3 cellular contexts compared by ENCODE assay signal in the genomic region with DNA sequence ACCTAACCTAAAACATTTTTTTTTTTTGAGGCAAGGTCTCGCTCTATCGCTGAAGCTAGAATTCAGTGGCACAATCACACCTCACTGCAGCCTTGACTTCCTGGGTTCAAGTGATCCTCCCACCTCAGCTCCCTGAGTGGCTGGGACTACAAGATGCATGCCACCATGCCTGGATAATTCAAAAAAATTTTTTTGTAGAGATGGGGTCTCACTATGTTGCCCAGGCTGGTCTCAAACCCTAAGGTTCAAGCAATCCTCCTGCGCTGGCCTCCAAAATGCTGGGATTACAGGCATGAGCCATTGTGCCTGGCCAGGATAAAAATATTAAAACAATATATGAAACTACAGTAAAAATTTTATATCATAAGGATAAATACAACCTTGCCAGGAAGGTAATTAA.
TF ChIP-seq lines count a peak whose summit lies in the region.

No MANE protein-coding gene starts in this region.

TF ChIP-seq in HEK293, 187 proteins besides CTCF, POLR2A, EP300 and RAD21:
- peak; percentile 65; the same call in 1 of the 2 replicates for TF ChIP-seq ZNF121 (tag by site-specific recombination; IDR thresholded peaks at IDR 0.05)
- TF ChIP-seq ZNF133 (tag by site-specific recombination; IDR thresholded peaks at IDR 0.05): no peak
- TF ChIP-seq ZNF768 (tag by site-specific recombination; IDR thresholded peaks at IDR 0.05): no peak
- TF ChIP-seq, protein P1, sequence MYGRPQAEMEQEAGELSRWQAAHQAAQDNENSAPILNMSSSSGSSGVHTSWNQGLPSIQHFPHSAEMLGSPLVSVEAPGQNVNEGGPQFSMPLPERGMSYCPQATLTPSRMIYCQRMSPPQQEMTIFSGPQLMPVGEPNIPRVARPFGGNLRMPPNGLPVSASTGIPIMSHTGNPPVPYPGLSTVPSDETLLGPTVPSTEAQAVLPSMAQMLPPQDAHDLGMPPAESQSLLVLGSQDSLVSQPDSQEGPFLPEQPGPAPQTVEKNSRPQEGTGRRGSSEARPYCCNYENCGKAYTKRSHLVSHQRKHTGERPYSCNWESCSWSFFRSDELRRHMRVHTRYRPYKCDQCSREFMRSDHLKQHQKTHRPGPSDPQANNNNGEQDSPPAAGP (tag by site-specific recombination; IDR thresholded peaks at IDR 0.05): no peak
- TF ChIP-seq ZNF473 (tag by site-specific recombination; IDR thresholded peaks at IDR 0.05): no peak
- no peak for TF ChIP-seq ZNF529 (tag by site-specific recombination; IDR thresholded peaks at IDR 0.05; ENCODE audit: insufficient replicate concordance)

TF ChIP-seq in K562, 482 proteins besides CTCF, POLR2A, EP300 and RAD21:
- no peak for TF ChIP-seq ARID1B (IDR thresholded peaks at IDR 0.05)
- TF ChIP-seq GABPB1 (CRISPR knock-in tag; IDR thresholded peaks at IDR 0.05): no peak
- no peak for TF ChIP-seq TCF3 (CRISPR knock-in tag; IDR thresholded peaks at IDR 0.05)
- no peak for TF ChIP-seq HCFC1 (IDR thresholded peaks at IDR 0.05; ENCODE audit: low read depth, low read length)
- peak; percentile 69 for TF ChIP-seq ZNF121 (CRISPR knock-in tag; conservative IDR thresholded peaks at IDR 0.05)
- no peak for TF ChIP-seq TOE1 (IDR thresholded peaks at IDR 0.05; ENCODE audit: borderline replicate concordance)
- no peak for TF ChIP-seq TOE1 (CRISPR knock-in tag; IDR thresholded peaks at IDR 0.05; ENCODE audit: borderline replicate concordance, low read depth)
- TF ChIP-seq SMAD3 (CRISPR knock-in tag; conservative IDR thresholded peaks at IDR 0.05): no peak
- TF ChIP-seq RBM25 (IDR thresholded peaks at IDR 0.05; ENCODE audit: low read depth, low read length, severe bottlenecking): peak; percentile 3
- no peak for TF ChIP-seq HDAC2 (IDR thresholded peaks at IDR 0.05)

TF ChIP-seq in HEK293T, 16 proteins besides CTCF, POLR2A, EP300 and RAD21:
- TF ChIP-seq TARDBP (IDR thresholded peaks at IDR 0.05): no peak
- no peak for TF ChIP-seq SP1 (IDR thresholded peaks at IDR 0.05)
- TF ChIP-seq HDGF (IDR thresholded peaks at IDR 0.05; ENCODE audit: borderline replicate concordance): no peak
- no peak for TF ChIP-seq CTBP1 (IDR thresholded peaks at IDR 0.05; ENCODE audit: borderline replicate concordance)
- no peak for TF ChIP-seq ZNF384 (IDR thresholded peaks at IDR 0.05)
- no peak for TF ChIP-seq FOXK2 (IDR thresholded peaks at IDR 0.05)
- no peak for TF ChIP-seq BHLHE40 (IDR thresholded peaks at IDR 0.05; ENCODE audit: borderline replicate concordance)
- no peak for TF ChIP-seq FOXM1 (IDR thresholded peaks at IDR 0.05; ENCODE audit: borderline replicate concordance)
- TF ChIP-seq, protein P2, sequence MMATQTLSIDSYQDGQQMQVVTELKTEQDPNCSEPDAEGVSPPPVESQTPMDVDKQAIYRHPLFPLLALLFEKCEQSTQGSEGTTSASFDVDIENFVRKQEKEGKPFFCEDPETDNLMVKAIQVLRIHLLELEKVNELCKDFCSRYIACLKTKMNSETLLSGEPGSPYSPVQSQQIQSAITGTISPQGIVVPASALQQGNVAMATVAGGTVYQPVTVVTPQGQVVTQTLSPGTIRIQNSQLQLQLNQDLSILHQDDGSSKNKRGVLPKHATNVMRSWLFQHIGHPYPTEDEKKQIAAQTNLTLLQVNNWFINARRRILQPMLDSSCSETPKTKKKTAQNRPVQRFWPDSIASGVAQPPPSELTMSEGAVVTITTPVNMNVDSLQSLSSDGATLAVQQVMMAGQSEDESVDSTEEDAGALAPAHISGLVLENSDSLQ (IDR thresholded peaks at IDR 0.05): no peak
- TF ChIP-seq LEF1 (IDR thresholded peaks at IDR 0.05; ENCODE audit: borderline replicate concordance): no peak
- no peak for TF ChIP-seq SUZ12 (IDR thresholded peaks at IDR 0.05)
- no peak for TF ChIP-seq ELF4 (IDR thresholded peaks at IDR 0.05)
- no peak for TF ChIP-seq L3MBTL2 (conservative IDR thresholded peaks at IDR 0.05)
- no peak for TF ChIP-seq FOXA1 (IDR thresholded peaks at IDR 0.05)
- TF ChIP-seq ARNT (IDR thresholded peaks at IDR 0.05): no peak
- no peak for TF ChIP-seq NFRKB (IDR thresholded peaks at IDR 0.05)
TF ChIP-seq in HEK293T: peak in this region for 0.
